Comparison of ENCODE assay signal across 13 cellular contexts in genomic region chr10:6530211-6530840, GRCh38. TPM values are rescaled to one million over a fixed set of nuclear protein-coding genes. Genes with fewer than 3 reads are reported as not detected.
DNase-seq lines count a peak whose midpoint lies in the region; ATAC-seq and FAIRE-seq lines count a peak whose summit lies in the region.
"Had no signal": no experiment of that assay in that cellular context is flagged by ENCODE, and none has a peak within 500 bp of the region (broad histone marks: within the 10 kb centered on the region; RNA-seq: fewer than 3 reads in every experiment).

No MANE protein-coding gene starts in this region.

- H3K27ac ChIP-seq in small intestine (ENCODE audit: low read depth in 1 of 2, low read length in 1 of 2), result peak overlapping the region; percentile 2 to 88
- H3K27ac ChIP-seq: psoas muscle had no signal

- H3K4me1 ChIP-seq in small intestine (ENCODE audit: control insufficient read depth in 2 of 2, insufficient read depth in 1 of 2, low read depth in 1 of 2, low read length in 1 of 2), result no peaks in the 10 kb centered on the region
- H3K4me1 ChIP-seq: psoas muscle had no signal

- H3K36me3 Mint-ChIP-seq in stimulated activated effector memory CD8-positive, alpha-beta T cell treated with anti-CD3 and anti-CD28 coated beads, Interleukin-12 subunit alpha, Interleukin-12 subunit beta, amount 100 ng/mL, for 72 hours, result peaks cover 28% of the 10 kb centered on the region

- FAIRE-seq in small intestine (lab: Jason Lieb, UNC), result no peak

- H3K4me3 Mint-ChIP-seq in stimulated activated effector memory CD8-positive, alpha-beta T cell treated with anti-CD3 and anti-CD28 coated beads, Interleukin-12 subunit alpha, Interleukin-12 subunit beta, amount 100 ng/mL, for 72 hours, result peak overlapping the region; percentile 81

- H3K27me3 ChIP-seq in small intestine (ENCODE audit: control insufficient read depth in 2 of 2, insufficient read depth in 2 of 2, low read length in 2 of 2), result no peaks in the 10 kb centered on the region

- H3K4me1 Mint-ChIP-seq in stimulated activated effector memory CD8-positive, alpha-beta T cell treated with anti-CD3 and anti-CD28 coated beads, Interleukin-12 subunit alpha, Interleukin-12 subunit beta, amount 100 ng/mL, for 72 hours, result peaks cover 74% of the 10 kb centered on the region

- 69 to 80% (median 77%) methylated on average over 18 of the region's 18 CpGs for WGBS in small intestine, 3 donors

- H3K27ac Mint-ChIP-seq in stimulated activated effector memory CD8-positive, alpha-beta T cell treated with anti-CD3 and anti-CD28 coated beads, Interleukin-12 subunit alpha, Interleukin-12 subunit beta, amount 100 ng/mL, for 72 hours, result peak overlapping the region; percentile 93

- no peaks in the 10 kb centered on the region for H3K36me3 ChIP-seq in small intestine (ENCODE audit: control insufficient read depth in 2 of 2, insufficient read depth in 2 of 2, low read length in 2 of 2)

- DNase-seq in activated CD4-positive, alpha-beta T cell treated with anti-CD3 and anti-CD28 coated beads for 4 hours, result peak; percentile 74 to 76
- DNase-seq in activated T-helper 9 cell treated with anti-CD3 and anti-CD28 coated beads, Interleukin-2, amount 50 U/mL, for 16 hours (ENCODE audit: low read depth), result peak; percentile 57
- DNase-seq in small intestine (peak; percentile 64), cerebellar nuclear complex (lab: John Stamatoyannopoulos, UW) (no peak), inferior parietal cortex (ENCODE audit: extremely low spot score) (no peak)
- peak; percentile 55 to 85 for DNase-seq in stimulated activated effector memory CD8-positive, alpha-beta T cell treated with anti-CD3 and anti-CD28 coated beads, Interleukin-12 subunit alpha, Interleukin-12 subunit beta, amount 100 ng/mL, for 72 hours (ENCODE audit: low spot score in 2 of 2)
- DNase-seq: amygdala, DND-41, HCEC 1CT, NCI-H2081 treated with DMSO at 0.1 percent for 48 hours, psoas muscle had no signal

- ATAC-seq in stimulated activated effector memory CD8-positive, alpha-beta T cell treated with anti-CD3 and anti-CD28 coated beads, Interleukin-12 subunit alpha, Interleukin-12 subunit beta, amount 100 ng/mL, for 72 hours, result peak; percentile 98
- ATAC-seq in HG02571 (IDR thresholded peaks at IDR 0.05; ENCODE audit: unreplicated experiment) (no peak), HG03442 (IDR thresholded peaks at IDR 0.05; ENCODE audit: unreplicated experiment) (no peak)

- no peaks in the 10 kb centered on the region for H3K9me3 ChIP-seq in small intestine (ENCODE audit: control insufficient read depth, low read depth)
- H3K9me3 ChIP-seq: psoas muscle had no signal

- H3K9me3 Mint-ChIP-seq in stimulated activated effector memory CD8-positive, alpha-beta T cell treated with anti-CD3 and anti-CD28 coated beads, Interleukin-12 subunit alpha, Interleukin-12 subunit beta, amount 100 ng/mL, for 72 hours, result no peaks in the 10 kb centered on the region

- no peak overlapping the region for H3K4me3 ChIP-seq in small intestine (ENCODE audit: low read depth in 1 of 2, low read length in 2 of 2)
- H3K4me3 ChIP-seq: psoas muscle had no signal

RNA-seq across cellular contexts. Expression of gene PRKCQ, which starts 49.8 kb away (rescaled TPM):
- 1 to 10 TPM in 2 of 3 donors, under 1 TPM in 1; 0.91 to 1.4 (median 1.3) TPM for polyA plus RNA-seq in small intestine

Comparison
In these comparisons a context has a peak if more than half of its experiments do, and no peak if none do; other contexts are left out.
1. DNase-seq: peak in activated CD4-positive, alpha-beta T cell treated with anti-CD3 and anti-CD28 coated beads for 4 hours (2 of 2), activated T-helper 9 cell treated with anti-CD3 and anti-CD28 coated beads, Interleukin-2, amount 50 U/mL, for 16 hours (single experiment), small intestine (single experiment) and stimulated activated effector memory CD8-positive, alpha-beta T cell treated with anti-CD3 and anti-CD28 coated beads, Interleukin-12 subunit alpha, Interleukin-12 subunit beta, amount 100 ng/mL, for 72 hours (2 of 2); none in cerebellar nuclear complex (0 of 2) and inferior parietal cortex (single experiment).